ENCODE assay signal across 10 cellular contexts in genomic region chr5:58925627-58926545, GRCh38.
DNase-seq lines count a peak whose midpoint lies in the region; ATAC-seq lines count a peak whose summit lies in the region.
"Had no signal": no experiment of that assay in that cellular context is flagged by ENCODE, and none has a peak within 500 bp of the region (broad histone marks: within the 10 kb centered on the region; RNA-seq: fewer than 3 reads in every experiment).

No MANE protein-coding gene starts in this region.

- H3K4me3 Mint-ChIP-seq in activated naive CD4-positive, alpha-beta T cell treated with anti-CD3 and anti-CD28 coated beads, Interleukin-2, amount 50 U/mL, for 24 hours: no peak overlapping the region
- H3K4me3 Mint-ChIP-seq in activated naive CD4-positive, alpha-beta T cell treated with anti-CD3 and anti-CD28 coated beads, Interleukin-2, amount 10 ng/mL, durations not matched to agents 7 days and 5 days: no peak overlapping the region

- H3K4me1 Mint-ChIP-seq in activated naive CD4-positive, alpha-beta T cell treated with anti-CD3 and anti-CD28 coated beads, Interleukin-2, amount 50 U/mL, for 24 hours: peaks cover 12% of the 10 kb centered on the region
- H3K4me1 Mint-ChIP-seq in activated naive CD4-positive, alpha-beta T cell treated with anti-CD3 and anti-CD28 coated beads, Interleukin-2, amount 10 ng/mL, durations not matched to agents 7 days and 5 days: peaks cover 4% of the 10 kb centered on the region

- CTCF ChIA-PET in activated naive CD4-positive, alpha-beta T cell treated with anti-CD3 and anti-CD28 coated beads, Interleukin-2, amount 10 ng/mL, durations not matched to agents 7 days and 5 days (lab: Charles Lee): interaction anchor here (1.5 to 2.5 kb wide), 2 partner anchors 32 to 39 kb away, joined by 3 to 7 read pairs; no protein-coding TSS in a partner anchor

- peak overlapping the region; percentile 42 for H3K27ac Mint-ChIP-seq in activated naive CD4-positive, alpha-beta T cell treated with anti-CD3 and anti-CD28 coated beads, Interleukin-2, amount 50 U/mL, for 24 hours
- no peak overlapping the region for H3K27ac Mint-ChIP-seq in activated naive CD4-positive, alpha-beta T cell treated with anti-CD3 and anti-CD28 coated beads, Interleukin-2, amount 10 ng/mL, durations not matched to agents 7 days and 5 days

- H3K27ac ChIP-seq in cingulate gyrus (ENCODE audit: low read depth, low read length): peak overlapping the region; percentile 23
- H3K27ac ChIP-seq: C4-2B had no signal

- H3K27me3 Mint-ChIP-seq in activated naive CD4-positive, alpha-beta T cell treated with anti-CD3 and anti-CD28 coated beads, Interleukin-2, amount 50 U/mL, for 24 hours: peaks cover 2% of the 10 kb centered on the region
- peaks cover 10% of the 10 kb centered on the region for H3K27me3 Mint-ChIP-seq in activated naive CD4-positive, alpha-beta T cell treated with anti-CD3 and anti-CD28 coated beads, Interleukin-2, amount 10 ng/mL, durations not matched to agents 7 days and 5 days

- no peaks in the 10 kb centered on the region for H3K9me3 Mint-ChIP-seq in activated naive CD4-positive, alpha-beta T cell treated with anti-CD3 and anti-CD28 coated beads, Interleukin-2, amount 50 U/mL, for 24 hours
- no peaks in the 10 kb centered on the region for H3K9me3 Mint-ChIP-seq in activated naive CD4-positive, alpha-beta T cell treated with anti-CD3 and anti-CD28 coated beads, Interleukin-2, amount 10 ng/mL, durations not matched to agents 7 days and 5 days

- no peaks in the 10 kb centered on the region for H3K36me3 Mint-ChIP-seq in activated naive CD4-positive, alpha-beta T cell treated with anti-CD3 and anti-CD28 coated beads, Interleukin-2, amount 50 U/mL, for 24 hours
- H3K36me3 Mint-ChIP-seq in activated naive CD4-positive, alpha-beta T cell treated with anti-CD3 and anti-CD28 coated beads, Interleukin-2, amount 10 ng/mL, durations not matched to agents 7 days and 5 days: no peaks in the 10 kb centered on the region

- DNase-seq in activated naive CD4-positive, alpha-beta T cell treated with anti-CD3 and anti-CD28 coated beads, Interleukin-2, amount 10 ng/mL, durations not matched to agents 7 days and 5 days: no peak
- peak; percentile 63 for DNase-seq in NCI-H524 treated with DMSO at 0.1 percent for 48 hours (lab: John Stamatoyannopoulos, UW)
- DNase-seq in stimulated activated naive CD8-positive, alpha-beta T cell treated with anti-CD3 and anti-CD28 coated beads, Interleukin-15, Interleukin-2, amounts not matched to agents 100 U/mL and 50 U/mL, for 24 hours: no peak
- no peak for DNase-seq in SW480 (ENCODE audit: low spot score)
- no peak for DNase-seq in activated gamma-delta T cell treated with Interleukin-2 at 50 U/mL for 16 hours
- DNase-seq: activated effector memory CD4-positive, alpha-beta T cell treated with anti-CD3 and anti-CD28 coated beads, Interleukin-2, amount 50 U/mL, for 16 hours had no signal

- peak; percentile 53 for ATAC-seq in stimulated activated naive CD8-positive, alpha-beta T cell treated with anti-CD3 and anti-CD28 coated beads, Interleukin-15, Interleukin-2, amounts not matched to agents 100 U/mL and 50 U/mL, for 24 hours
- ATAC-seq in GM19035 (IDR thresholded peaks at IDR 0.05; ENCODE audit: unreplicated experiment): no peak
